11 cellular contexts compared by ENCODE assay signal in the genomic region with DNA sequence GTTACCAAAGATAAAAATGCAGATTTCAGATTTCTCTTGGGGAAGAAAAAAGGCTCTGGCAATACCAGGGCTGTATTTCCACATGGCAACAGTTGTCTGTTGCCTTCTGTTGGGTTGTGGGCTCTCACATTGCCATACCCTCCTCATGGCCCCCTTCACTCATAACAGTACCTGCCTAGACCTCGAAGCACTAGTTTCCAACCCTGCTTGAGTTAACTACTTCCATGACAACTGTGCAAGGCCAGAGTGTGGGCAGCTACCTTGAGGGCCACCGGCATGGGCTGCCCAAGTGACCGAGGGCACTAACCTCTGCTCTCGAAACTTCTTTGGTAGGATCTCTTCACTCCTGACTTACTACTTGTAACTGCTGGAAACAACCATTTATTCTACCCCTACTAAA. TPM values are rescaled to one million over a fixed set of nuclear protein-coding genes. Genes with fewer than 3 reads are reported as not detected.
DNase-seq lines count a peak whose midpoint lies in the region; TF ChIP-seq lines count a peak whose summit lies in the region.
"Had no signal": no experiment of that assay in that cellular context is flagged by ENCODE, and none has a peak within 500 bp of the region (broad histone marks: within the 10 kb centered on the region; RNA-seq: fewer than 3 reads in every experiment).

No MANE protein-coding gene starts in this region.

- no peak overlapping the region for H2BK120ac ChIP-seq in mesenchymal stem cell (ENCODE audit: low read depth, low read length)
- no peak overlapping the region for H2BK120ac ChIP-seq in mesendoderm (ENCODE audit: low read depth, low read length)

- peak overlapping the region; percentile 65 to 93 for H2BK12ac ChIP-seq in mesenchymal stem cell (ENCODE audit: low read length in 2 of 2)

- H3K79me1 ChIP-seq in mesenchymal stem cell (replicated peaks; ENCODE audit: low read length, poor library complexity, severe bottlenecking): peaks cover 14% of the 10 kb centered on the region
- H3K79me1 ChIP-seq in mesendoderm (ENCODE audit: low read length): peaks cover 14% of the 10 kb centered on the region

- no peak for TF ChIP-seq CTCF in left ventricle myocardium inferior (IDR thresholded peaks at IDR 0.05; ENCODE audit: borderline replicate concordance)
- no peak for TF ChIP-seq CTCF in right atrium auricular region (IDR thresholded peaks at IDR 0.05)
- TF ChIP-seq CTCF in type B pancreatic cell (conservative IDR thresholded peaks at IDR 0.05): no peak

- H2AFZ ChIP-seq in mesenchymal stem cell (ENCODE audit: low read depth, low read length): no peak overlapping the region

- H3K9me3 Mint-ChIP-seq in activated CD4-positive, alpha-beta memory T cell treated with anti-CD3 and anti-CD28 coated beads for 36 hours: no peaks in the 10 kb centered on the region
- no peaks in the 10 kb centered on the region for H3K9me3 Mint-ChIP-seq in type B pancreatic cell

- DNase-seq in left ventricle myocardium inferior (no peak), right atrium auricular region (ENCODE audit: low spot score) (no peak), mesenchymal stem cell (no peak), type B pancreatic cell (ENCODE audit: extremely low spot score, unreplicated experiment) (no peak), mesendoderm (no peak), GOT3 (lab: John Stamatoyannopoulos, UW) (no peak), NCI-H2081 (lab: John Stamatoyannopoulos, UW) (no peak)
- DNase-seq in activated CD4-positive, alpha-beta memory T cell treated with anti-CD3 and anti-CD28 coated beads for 36 hours: peak; percentile 52
- DNase-seq: effector memory CD4-positive, alpha-beta T cell; pancreas; T-helper 9 cell had no signal

- H2BK15ac ChIP-seq in mesenchymal stem cell (ENCODE audit: low read depth, poor library complexity, severe bottlenecking): peak overlapping the region; percentile 62
- no peak overlapping the region for H2BK15ac ChIP-seq in mesendoderm (replicated peaks; ENCODE audit: low read depth)

- H3K36me3 ChIP-seq in left ventricle myocardium inferior (no peaks in the 10 kb centered on the region), right atrium auricular region (no peaks in the 10 kb centered on the region), mesenchymal stem cell (ENCODE audit: control insufficient read depth in 1 of 2, insufficient read depth in 2 of 2, low read depth in 1 of 2, low read length in 2 of 2) (peaks cover 0 to 5% of the 10 kb centered on the region in 2 experiments), mesendoderm (ENCODE audit: control insufficient read depth, insufficient read depth, low read length) (no peaks in the 10 kb centered on the region)
- H3K36me3 ChIP-seq: pancreas had no signal

- peak overlapping the region in 1 of 2 experiments; percentile 87 for H3K18ac ChIP-seq in mesenchymal stem cell (ENCODE audit: low read depth in 1 of 2, low read length in 2 of 2)
- no peak overlapping the region for H3K18ac ChIP-seq in mesendoderm (ENCODE audit: low read length)

- H3K9me3 ChIP-seq in left ventricle myocardium inferior (replicated peaks) (no peaks in the 10 kb centered on the region), right atrium auricular region (no peaks in the 10 kb centered on the region), mesenchymal stem cell (ENCODE audit: control insufficient read depth, low read length) (no peaks in the 10 kb centered on the region)
- H3K9me3 ChIP-seq: pancreas had no signal

- peaks cover 49% of the 10 kb centered on the region for H3K4me1 Mint-ChIP-seq in activated CD4-positive, alpha-beta memory T cell treated with anti-CD3 and anti-CD28 coated beads for 36 hours (ENCODE audit: low read depth)
- H3K4me1 Mint-ChIP-seq in type B pancreatic cell (ENCODE audit: unreplicated experiment): peaks cover 38% of the 10 kb centered on the region

- H3K9ac ChIP-seq in mesenchymal stem cell (ENCODE audit: low read length) (peak overlapping the region; percentile 45), mesendoderm (ENCODE audit: low read length) (no peak overlapping the region)

- H3K56ac ChIP-seq in mesendoderm (ENCODE audit: low read length): no peak overlapping the region

- H3K23ac ChIP-seq in mesenchymal stem cell (ENCODE audit: low read length in 2 of 2) (no peak overlapping the region), mesendoderm (ENCODE audit: low read length) (no peak overlapping the region)

- H3K4me1 ChIP-seq in left ventricle myocardium inferior: peaks cover 56% of the 10 kb centered on the region
- peaks cover 0 to 40% of the 10 kb centered on the region in 2 donors for H3K4me1 ChIP-seq in right atrium auricular region
- peaks cover 8% of the 10 kb centered on the region for H3K4me1 ChIP-seq in mesenchymal stem cell (ENCODE audit: control insufficient read depth, insufficient read depth, low read depth, low read length)
- H3K4me1 ChIP-seq in mesendoderm (ENCODE audit: control insufficient read depth, low read depth, low read length): peaks cover 14% of the 10 kb centered on the region

- H4K91ac ChIP-seq in mesenchymal stem cell (ENCODE audit: low read length): peak overlapping the region; percentile 58

- peak overlapping the region; percentile 50 for H3K27ac ChIP-seq in left ventricle myocardium inferior (replicated peaks)
- no peak overlapping the region for H3K27ac ChIP-seq in right atrium auricular region
- no peak overlapping the region for H3K27ac ChIP-seq in mesenchymal stem cell (ENCODE audit: low read length, poor library complexity, severe bottlenecking)
- no peak overlapping the region for H3K27ac ChIP-seq in mesendoderm (ENCODE audit: low read depth, low read length)

- no peak overlapping the region for H3K4me3 ChIP-seq in left ventricle myocardium inferior
- H3K4me3 ChIP-seq in right atrium auricular region: no peak overlapping the region
- H3K4me3 ChIP-seq in mesenchymal stem cell (ENCODE audit: insufficient read depth in 1 of 2, low read depth in 1 of 2, low read length in 2 of 2): peak overlapping the region in 1 of 2 experiments; percentile 87
- no peak overlapping the region for H3K4me3 ChIP-seq in mesendoderm (ENCODE audit: low read length)
- H3K4me3 ChIP-seq: pancreas had no signal

- peaks cover 31% of the 10 kb centered on the region for H3K36me3 Mint-ChIP-seq in activated CD4-positive, alpha-beta memory T cell treated with anti-CD3 and anti-CD28 coated beads for 36 hours
- H3K36me3 Mint-ChIP-seq in type B pancreatic cell: peaks cover 18% of the 10 kb centered on the region

- peak overlapping the region in 1 of 2 experiments; percentile 41 for H3K4ac ChIP-seq in mesenchymal stem cell (ENCODE audit: low read depth in 1 of 2, low read length in 2 of 2)
- no peak overlapping the region for H3K4ac ChIP-seq in mesendoderm (ENCODE audit: low read depth, low read length)

- H3K4me2 ChIP-seq in mesenchymal stem cell (ENCODE audit: low read length, poor library complexity, severe bottlenecking): no peak overlapping the region
- no peak overlapping the region for H3K4me2 ChIP-seq in mesendoderm (ENCODE audit: low read length)

- peak overlapping the region; percentile 13 for H2AK5ac ChIP-seq in mesenchymal stem cell (ENCODE audit: low read length, severe bottlenecking)
- H2AK5ac ChIP-seq in mesendoderm (ENCODE audit: low read length): no peak overlapping the region

- no peak overlapping the region for H3K14ac ChIP-seq in mesenchymal stem cell (ENCODE audit: low read length in 2 of 2)

- no peak overlapping the region for H4K5ac ChIP-seq in mesendoderm (ENCODE audit: low read length)

- intact Hi-C loops in left ventricle myocardium inferior (cut with micrococcal nuclease): no loop called here
- intact Hi-C loops in activated CD4-positive, alpha-beta memory T cell treated with anti-CD3 and anti-CD28 coated beads for 36 hours (cut with micrococcal nuclease): no loop called here

- H4K8ac ChIP-seq in mesenchymal stem cell (ENCODE audit: low read length): peak overlapping the region; percentile 2
- no peak overlapping the region for H4K8ac ChIP-seq in mesendoderm (ENCODE audit: low read depth, low read length)

- 93% methylated on average over 4 of the region's 4 CpGs for WGBS in mesenchymal stem cell
- no CpG with 5 or more reads among the region's 4 CpGs for WGBS in mesendoderm (ENCODE audit: extremely low coverage, insufficient coverage, low lambda C conversion rate)

- CTCF ChIA-PET in activated CD4-positive, alpha-beta memory T cell treated with anti-CD3 and anti-CD28 coated beads for 36 hours (lab: Charles Lee): interaction anchor here (3.7 kb wide), 1 partner anchor 10 kb away, joined by 28 read pairs; no protein-coding TSS in a partner anchor

- H3K79me2 ChIP-seq in mesendoderm (ENCODE audit: control insufficient read depth, insufficient read depth, low read length): peaks cover 22% of the 10 kb centered on the region

- POLR2A ChIA-PET in activated CD4-positive, alpha-beta memory T cell treated with anti-CD3 and anti-CD28 coated beads for 36 hours (lab: Charles Lee): interaction anchor here (0.6 to 6.5 kb wide), 5 partner anchors 10 to 131 kb away, joined by 3 to 55 read pairs (median 6); a partner anchor contains a TSS

- H2BK5ac ChIP-seq in mesenchymal stem cell (ENCODE audit: low read depth, low read length, poor library complexity, severe bottlenecking) (no peak overlapping the region), mesendoderm (ENCODE audit: low read length) (no peak overlapping the region)

- H3K27me3 Mint-ChIP-seq in activated CD4-positive, alpha-beta memory T cell treated with anti-CD3 and anti-CD28 coated beads for 36 hours: no peaks in the 10 kb centered on the region
- H3K27me3 Mint-ChIP-seq in type B pancreatic cell: no peaks in the 10 kb centered on the region

- H3K4me3 Mint-ChIP-seq in activated CD4-positive, alpha-beta memory T cell treated with anti-CD3 and anti-CD28 coated beads for 36 hours: peak overlapping the region; percentile 48
- peak overlapping the region; percentile 79 for H3K4me3 Mint-ChIP-seq in type B pancreatic cell

- peak overlapping the region; percentile 90 for H3K27ac Mint-ChIP-seq in activated CD4-positive, alpha-beta memory T cell treated with anti-CD3 and anti-CD28 coated beads for 36 hours
- peak overlapping the region; percentile 82 for H3K27ac Mint-ChIP-seq in type B pancreatic cell

- no peaks in the 10 kb centered on the region for H3K27me3 ChIP-seq in left ventricle myocardium inferior (ENCODE audit: low read depth)
- H3K27me3 ChIP-seq in right atrium auricular region: no peaks in the 10 kb centered on the region
- no peaks in the 10 kb centered on the region for H3K27me3 ChIP-seq in mesenchymal stem cell (ENCODE audit: control insufficient read depth in 1 of 2, insufficient read depth in 1 of 2, low read length in 2 of 2)
- no peaks in the 10 kb centered on the region for H3K27me3 ChIP-seq in mesendoderm (ENCODE audit: insufficient read depth, low read length, poor library complexity)
- H3K27me3 ChIP-seq: pancreas had no signal

RNA-seq across cellular contexts. Expression of a gene that starts 2.5 kb away (rescaled TPM):
- total RNA-seq in left ventricle myocardium inferior: 108 TPM
- total RNA-seq in right atrium auricular region: 10 to 100 TPM; 68.5 to 70.5 TPM
- 100 to 1,000 TPM; 653 to 668 TPM for total RNA-seq in activated CD4-positive, alpha-beta memory T cell treated with anti-CD3 and anti-CD28 coated beads for 36 hours
- polyA plus RNA-seq in mesenchymal stem cell (2013, experiment 1 of 2): 208 TPM
- polyA plus RNA-seq in mesenchymal stem cell (2013, experiment 2 of 2): 206 TPM
- 175 and 217 TPM in 2 replicates for total RNA-seq in type B pancreatic cell (ENCODE audit: low replicate concordance)
- 215 TPM for polyA plus RNA-seq in mesendoderm (2013, experiment 1 of 2)
- 213 TPM for polyA plus RNA-seq in mesendoderm (2013, experiment 2 of 2)
